In genomic region chr19:35363001-35363590, GRCh38 we compare ENCODE assay signal across 27 cellular contexts. TPM values are rescaled to one million over a fixed set of nuclear protein-coding genes. Genes with fewer than 3 reads are reported as not detected.
"Had no signal": no experiment of that assay in that cellular context is flagged by ENCODE, and none has a peak within 500 bp of the region (broad histone marks: within the 10 kb centered on the region; RNA-seq: fewer than 3 reads in every experiment).

No MANE protein-coding gene starts in this region.

- H3K27me3 ChIP-seq: body of pancreas, cardiac muscle cell, hepatocyte, ovary, right atrium auricular region, transverse colon, vagina had no signal

- ATAC-seq: activated CD4-positive, CD25-positive, alpha-beta regulatory T cell treated with anti-CD3 and anti-CD28 coated beads, Interleukin-2, amount 50 U/mL, for 24 hours; body of pancreas; foreskin keratinocyte; naive thymus-derived CD8-positive, alpha-beta T cell; psoas muscle had no signal

- DNase-seq: activated CD4-positive, alpha-beta memory T cell treated with anti-CD3 and anti-CD28 coated beads, Interleukin-2, amount 10 ng/mL, durations not matched to agents 7 days and 5 days; activated CD4-positive, alpha-beta T cell treated with anti-CD3 and anti-CD28 coated beads, Interleukin-2, amount 10 ng/mL, durations not matched to agents 24 days and 14 days; activated naive CD4-positive, alpha-beta T cell treated with Interleukin-2 at 50 U/mL for 16 hours; activated T-cell treated with anti-CD3 and anti-CD28 coated beads, Interleukin-2, amount 50 U/mL, for 4 hours; body of pancreas; cortex of kidney; erythroblast; foreskin keratinocyte; immature natural killer cell; kidney glomerular epithelial cell; left ventricle myocardium inferior; naive thymus-derived CD8-positive, alpha-beta T cell; ovary; psoas muscle; stimulated activated CD4-positive, alpha-beta T cell treated with anti-CD3 and anti-CD28 coated beads, Interleukin-4, amount 100 ng/mL, for 24 hours; transverse colon had no signal

- H3K36me3 Mint-ChIP-seq: immature natural killer cell; mesothelial cell of epicardium; naive thymus-derived CD8-positive, alpha-beta T cell had no signal

- H3K4me1 ChIP-seq: foreskin keratinocyte, psoas muscle, transverse colon had no signal

- H3K27ac Mint-ChIP-seq: activated CD4-positive, alpha-beta memory T cell treated with anti-CD3 and anti-CD28 coated beads, Interleukin-2, amount 10 ng/mL, durations not matched to agents 7 days and 5 days; activated CD4-positive, alpha-beta T cell treated with anti-CD3 and anti-CD28 coated beads, Interleukin-2, amount 10 ng/mL, durations not matched to agents 24 days and 14 days; immature natural killer cell; mesothelial cell of epicardium; T-helper 2 cell treated with Interferon-gamma antibody and Interleukin-4, amounts not matched to agents 5 μg/mL and 100 μg/mL, for 36 hours had no signal

- H3K27ac ChIP-seq: body of pancreas, cardiac muscle cell, foreskin keratinocyte, hepatocyte, left ventricle myocardium inferior, ovary, psoas muscle, right atrium auricular region, transverse colon, vagina, VCaP had no signal

- H3K4me3 Mint-ChIP-seq: activated CD4-positive, alpha-beta memory T cell treated with anti-CD3 and anti-CD28 coated beads, Interleukin-2, amount 10 ng/mL, durations not matched to agents 7 days and 5 days; activated CD4-positive, alpha-beta T cell treated with anti-CD3 and anti-CD28 coated beads, Interleukin-2, amount 10 ng/mL, durations not matched to agents 24 days and 14 days; activated T-cell treated with anti-CD3 and anti-CD28 coated beads, Interleukin-2, amount 50 U/mL, for 4 hours; immature natural killer cell; mesothelial cell of epicardium; naive thymus-derived CD8-positive, alpha-beta T cell; T-helper 2 cell treated with Interferon-gamma antibody and Interleukin-4, amounts not matched to agents 5 μg/mL and 100 μg/mL, for 36 hours had no signal

- H3K9me3 Mint-ChIP-seq: activated CD4-positive, alpha-beta memory T cell treated with anti-CD3 and anti-CD28 coated beads, Interleukin-2, amount 10 ng/mL, durations not matched to agents 7 days and 5 days; activated CD4-positive, alpha-beta T cell treated with anti-CD3 and anti-CD28 coated beads, Interleukin-2, amount 10 ng/mL, durations not matched to agents 24 days and 14 days; activated T-cell treated with anti-CD3 and anti-CD28 coated beads, Interleukin-2, amount 50 U/mL, for 4 hours; immature natural killer cell; mesothelial cell of epicardium; naive thymus-derived CD8-positive, alpha-beta T cell; T-helper 2 cell treated with Interferon-gamma antibody and Interleukin-4, amounts not matched to agents 5 μg/mL and 100 μg/mL, for 36 hours had no signal

- H3K4me3 ChIP-seq: body of pancreas, cardiac muscle cell, hepatocyte, left ventricle myocardium inferior, ovary, psoas muscle, right atrium auricular region, transverse colon, vagina had no signal

- H3K36me3 ChIP-seq: cardiac muscle cell, left ventricle myocardium inferior, ovary, right atrium auricular region, transverse colon, vagina had no signal

- H3K9me3 ChIP-seq: body of pancreas, left ventricle myocardium inferior, ovary, psoas muscle, right atrium auricular region, transverse colon, vagina had no signal

RNA-seq across cellular contexts. Expression of gene FFAR3, which starts 4.8 kb away (rescaled TPM):
- total RNA-seq: body of pancreas; cerebellum; foreskin keratinocyte; left ventricle myocardium inferior; naive thymus-derived CD8-positive, alpha-beta T cell; right atrium auricular region; vagina had no signal
- polyA plus RNA-seq: cardiac muscle cell; foreskin keratinocyte; hepatocyte; immature natural killer cell; naive thymus-derived CD8-positive, alpha-beta T cell had no signal

RNA-seq across cellular contexts. Expression of gene GPR42, which starts 7.8 kb away (rescaled TPM):
- total RNA-seq: body of pancreas; cerebellum; foreskin keratinocyte; hepatocyte; left ventricle myocardium inferior; lung microvascular endothelial cell; mesothelial cell of epicardium; naive thymus-derived CD8-positive, alpha-beta T cell; ovary; psoas muscle; right atrium auricular region; temporal lobe; transverse colon; vagina had no signal
- polyA plus RNA-seq: cardiac muscle cell; foreskin keratinocyte; hepatocyte; immature natural killer cell; naive thymus-derived CD8-positive, alpha-beta T cell; ovary; psoas muscle had no signal

RNA-seq across cellular contexts. Expression of gene FFAR1, which starts 15.4 kb away (rescaled TPM):
- total RNA-seq: activated CD4-positive, alpha-beta memory T cell treated with anti-CD3 and anti-CD28 coated beads, Interleukin-2, amount 10 ng/mL, durations not matched to agents 7 days and 5 days; activated T-cell treated with anti-CD3 and anti-CD28 coated beads, Interleukin-2, amount 50 U/mL, for 4 hours; cardiac muscle cell; cerebellum; foreskin keratinocyte; hepatocyte; left ventricle myocardium inferior; lung microvascular endothelial cell; naive thymus-derived CD8-positive, alpha-beta T cell; psoas muscle; right atrium auricular region; temporal lobe; vagina had no signal
- polyA plus RNA-seq: foreskin keratinocyte; hepatocyte; immature natural killer cell; naive thymus-derived CD8-positive, alpha-beta T cell; psoas muscle had no signal

RNA-seq across cellular contexts. Expression of gene CD22, which starts 34.1 kb away (rescaled TPM):
- total RNA-seq: cerebellum, foreskin keratinocyte, left ventricle myocardium inferior, lung microvascular endothelial cell, temporal lobe had no signal
- polyA plus RNA-seq: cardiac muscle cell, foreskin keratinocyte, hepatocyte had no signal
